16 cellular contexts compared by ENCODE assay signal in genomic region chr1:205448540-205449253, GRCh38. TPM values are rescaled to one million over a fixed set of nuclear protein-coding genes. Genes with fewer than 3 reads are reported as not detected.
A peak's percentile ranks its signal among the peaks of the same experiment; 100 is the strongest.
DNase-seq lines count a peak whose midpoint lies in the region; ATAC-seq and TF ChIP-seq lines count a peak whose summit lies in the region.
"Had no signal": no experiment of that assay in that cellular context is flagged by ENCODE, and none has a peak within 500 bp of the region (broad histone marks: within the 10 kb centered on the region; RNA-seq: fewer than 3 reads in every experiment).

No MANE protein-coding gene starts in this region.

- H3K4me3 Mint-ChIP-seq in GM23338 (peak overlapping the region; percentile 80), WTC11 (peak overlapping the region; percentile 74), neural progenitor cell (peak overlapping the region; percentile 89)
- H3K4me3 Mint-ChIP-seq in naive thymus-derived CD8-positive, alpha-beta T cell = no peak overlapping the region
- no peak overlapping the region for H3K4me3 Mint-ChIP-seq in effector memory CD8-positive, alpha-beta T cell
- H3K4me3 Mint-ChIP-seq: activated naive CD8-positive, alpha-beta T cell had no signal

- ATAC-seq in GM23338 (peak; percentile 22), WTC11 (peak; percentile 12), foreskin keratinocyte (no peak), SK-N-SH treated with all-trans-retinoic acid at 6 μM for 48 hours (no peak)
- no peak for ATAC-seq in naive thymus-derived CD8-positive, alpha-beta T cell
- ATAC-seq in effector memory CD8-positive, alpha-beta T cell (replicated peaks) = no peak
- ATAC-seq: right cardiac atrium had no signal

- peaks cover 81% of the 10 kb centered on the region for H3K4me1 ChIP-seq in GM23338 (ENCODE audit: insufficient read depth)
- H3K4me1 ChIP-seq in foreskin keratinocyte = peaks cover 39% of the 10 kb centered on the region
- peaks cover 92% of the 10 kb centered on the region for H3K4me1 ChIP-seq in neural progenitor cell

- peak overlapping the region; percentile 73 for H3K4me2 ChIP-seq in GM23338
- H3K4me2 ChIP-seq in neural progenitor cell = peak overlapping the region; percentile 72

- H3F3A ChIP-seq in GM23338 (replicated peaks; ENCODE audit: low read depth) = peaks cover 44% of the 10 kb centered on the region
- H3F3A ChIP-seq in neural progenitor cell (ENCODE audit: low read depth) = peaks cover 97% of the 10 kb centered on the region

- no peak for TF ChIP-seq CTCF in GM23338 (conservative IDR thresholded peaks at IDR 0.05; ENCODE audit: low read depth in 2 of 2)
- no peak for TF ChIP-seq CTCF in WTC11 (IDR thresholded peaks at IDR 0.05)
- no peak for TF ChIP-seq CTCF in foreskin keratinocyte (conservative IDR thresholded peaks at IDR 0.05)
- no peak for TF ChIP-seq CTCF in neural progenitor cell (IDR thresholded peaks at IDR 0.05)

- H3K9me2 ChIP-seq in GM23338 (ENCODE audit: insufficient read depth) = no peaks in the 10 kb centered on the region

- no peak overlapping the region for H3K27ac ChIP-seq in GM23338 (ENCODE audit: low read depth)
- peak overlapping the region; percentile 94 for H3K27ac ChIP-seq in foreskin keratinocyte
- peak overlapping the region; percentile 87 for H3K27ac ChIP-seq in neural progenitor cell
- H3K27ac ChIP-seq: coronary artery had no signal

- CTCF ChIA-PET in WTC11 (lab: Charles Lee) = interaction anchor here (0.7 to 12.4 kb wide), 17 partner anchors 7 to 326 kb away, joined by 3 to 205 read pairs (median 4); partner anchors contain the start of gene BLACAT1

- H3K27ac Mint-ChIP-seq in GM23338 (peak overlapping the region; percentile 70), WTC11 (peak overlapping the region; percentile 88), neural progenitor cell (peak overlapping the region; percentile 96)
- H3K27ac Mint-ChIP-seq in naive thymus-derived CD8-positive, alpha-beta T cell = peak overlapping the region in 1 of 10 donors; percentile 40
- peak overlapping the region in 1 of 2 donors; percentile 28 for H3K27ac Mint-ChIP-seq in effector memory CD8-positive, alpha-beta T cell
- H3K27ac Mint-ChIP-seq: activated naive CD8-positive, alpha-beta T cell had no signal

- POLR2A ChIA-PET in WTC11 (lab: Charles Lee) = interaction anchor here (1.1 to 3.1 kb wide), 5 partner anchors 8 to 154 kb away, joined by 3 to 16 read pairs (median 5); partner anchors contain the start of gene BLACAT1
- POLR2A ChIA-PET in naive thymus-derived CD8-positive, alpha-beta T cell (lab: Charles Lee) = no interaction called here

- H3K36me3 ChIP-seq in GM23338 (ENCODE audit: insufficient read depth) (no peaks in the 10 kb centered on the region), neural progenitor cell (no peaks in the 10 kb centered on the region)

- no peaks in the 10 kb centered on the region for H3K9me3 ChIP-seq in neural progenitor cell (ENCODE audit: low read depth)

- no peaks in the 10 kb centered on the region; the same call in 1 of the 2 replicates for H3K79me2 ChIP-seq in GM23338 (replicated peaks; ENCODE audit: insufficient read depth)
- peaks cover 29% of the 10 kb centered on the region for H3K79me2 ChIP-seq in neural progenitor cell (ENCODE audit: low read depth)

- peak overlapping the region; percentile 53 for H3K4me3 ChIP-seq in GM23338
- peak overlapping the region; percentile 37 for H3K4me3 ChIP-seq in neural progenitor cell
- H3K4me3 ChIP-seq: coronary artery had no signal

- H4K20me1 ChIP-seq in GM23338 (replicated peaks; ENCODE audit: insufficient read depth) (peaks cover 7% of the 10 kb centered on the region; the same call in 1 of the 2 replicates), neural progenitor cell (ENCODE audit: low read depth) (peaks cover 75% of the 10 kb centered on the region)

- DNase-seq in GM23338 (ENCODE audit: low spot score) (peak; percentile 96), WTC11 (ENCODE audit: low spot score) (peak; percentile 76), foreskin keratinocyte (no peak), neural progenitor cell (ENCODE audit: low spot score) (peak; percentile 92), T1000 (lab: John Stamatoyannopoulos, UW) (no peak)
- DNase-seq in naive thymus-derived CD8-positive, alpha-beta T cell = no peak
- no peak for DNase-seq in effector memory CD8-positive, alpha-beta T cell
- DNase-seq: midbrain, NCI-H2107, right cardiac atrium had no signal

- H3K4me1 Mint-ChIP-seq in GM23338 = peaks cover 91% of the 10 kb centered on the region
- peaks cover 92% of the 10 kb centered on the region for H3K4me1 Mint-ChIP-seq in WTC11
- peaks cover 98% of the 10 kb centered on the region for H3K4me1 Mint-ChIP-seq in neural progenitor cell
- peaks cover 0 to 2% (median 0%) of the 10 kb centered on the region in 4 donors for H3K4me1 Mint-ChIP-seq in naive thymus-derived CD8-positive, alpha-beta T cell
- H3K4me1 Mint-ChIP-seq in effector memory CD8-positive, alpha-beta T cell (ENCODE audit: low read depth in 2 of 2) = peaks cover 6 to 9% of the 10 kb centered on the region in 2 donors

- peaks cover 35% of the 10 kb centered on the region for H3K27me3 Mint-ChIP-seq in GM23338 (ENCODE audit: insufficient read depth, low read depth, poor library complexity)
- H3K27me3 Mint-ChIP-seq in WTC11 (ENCODE audit: low read depth) = peaks cover 13% of the 10 kb centered on the region
- H3K27me3 Mint-ChIP-seq in neural progenitor cell (ENCODE audit: insufficient read depth, low read depth) = peaks cover 9% of the 10 kb centered on the region
- peaks cover 15 to 36% (median 29%) of the 10 kb centered on the region in 5 donors for H3K27me3 Mint-ChIP-seq in naive thymus-derived CD8-positive, alpha-beta T cell
- H3K27me3 Mint-ChIP-seq in effector memory CD8-positive, alpha-beta T cell = peaks cover 33% of the 10 kb centered on the region in 2 donors

- no peak overlapping the region for H3K9ac ChIP-seq in neural progenitor cell

- H3K27me3 ChIP-seq in GM23338 (ENCODE audit: insufficient read depth) (peaks cover 34% of the 10 kb centered on the region), foreskin keratinocyte (no peaks in the 10 kb centered on the region), neural progenitor cell (no peaks in the 10 kb centered on the region)

- peaks cover 31% of the 10 kb centered on the region for H3K36me3 Mint-ChIP-seq in GM23338 (ENCODE audit: low read depth)
- H3K36me3 Mint-ChIP-seq in WTC11 = no peaks in the 10 kb centered on the region
- peaks cover 2% of the 10 kb centered on the region for H3K36me3 Mint-ChIP-seq in neural progenitor cell
- H3K36me3 Mint-ChIP-seq in naive thymus-derived CD8-positive, alpha-beta T cell = no peaks in the 10 kb centered on the region
- H3K36me3 Mint-ChIP-seq in effector memory CD8-positive, alpha-beta T cell (ENCODE audit: insufficient read depth) = no peaks in the 10 kb centered on the region
- H3K36me3 Mint-ChIP-seq: activated naive CD8-positive, alpha-beta T cell had no signal

- H3K9me3 Mint-ChIP-seq in GM23338 (no peaks in the 10 kb centered on the region; the same call in 2 of the 3 replicates), WTC11 (no peaks in the 10 kb centered on the region), neural progenitor cell (no peaks in the 10 kb centered on the region)
- no peaks in the 10 kb centered on the region for H3K9me3 Mint-ChIP-seq in naive thymus-derived CD8-positive, alpha-beta T cell
- H3K9me3 Mint-ChIP-seq in effector memory CD8-positive, alpha-beta T cell = no peaks in the 10 kb centered on the region

- H2AFZ ChIP-seq in GM23338 (no peak overlapping the region), neural progenitor cell (replicated peaks) (no peak overlapping the region)

TF ChIP-seq in GM23338, 12 proteins besides CTCF, POLR2A, EP300 and RAD21 (continues in another document):
- TF ChIP-seq ZNF331 (CRISPR knock-in tag; IDR thresholded peaks at IDR 0.05; ENCODE audit: low read depth) = no peak

TF ChIP-seq in SK-N-SH treated with all-trans-retinoic acid at 6 μM for 48 hours, 23 proteins besides CTCF, POLR2A, EP300 and RAD21:
- no peak for TF ChIP-seq ARNTL (CRISPR knock-in tag; IDR thresholded peaks at IDR 0.05; ENCODE audit: borderline replicate concordance, low read depth)
- TF ChIP-seq GLIS3 (CRISPR knock-in tag; IDR thresholded peaks at IDR 0.05) = no peak
- TF ChIP-seq ZNF70 (CRISPR knock-in tag; IDR thresholded peaks at IDR 0.05) = no peak

RNA-seq across cellular contexts. Expression of gene BLACAT1, which starts 7.1 kb away (rescaled TPM):
- total RNA-seq in GM23338 (2014; rRNA removed; shearing (Covaris generic)) = 5.6 and 6.2 TPM in 2 replicates
- polyA plus RNA-seq in GM23338 (2016; fragmentation: Nextera tagmentation; extraction: Ambion mirVana) (1.5 and 1.6 TPM in 2 replicates), foreskin keratinocyte (0.82 and 1.0 TPM in 2 replicates)
- total RNA-seq in WTC11 (2021) (5.2 to 9.8 TPM (median 5.3 TPM) in 3 replicates), foreskin keratinocyte (1.7 and 2.4 TPM in 2 replicates), neural progenitor cell (ENCODE audit: low replicate concordance) (13.9 and 25.7 TPM in 2 replicates)
- total RNA-seq in naive thymus-derived CD8-positive, alpha-beta T cell = under 1 TPM; 0.11 to 0.31 TPM
- polyA plus RNA-seq in naive thymus-derived CD8-positive, alpha-beta T cell = not detected
- total RNA-seq: glomerular endothelial cell had no signal

RNA-seq across cellular contexts. Expression of gene LEMD1, which starts 26.8 kb away (rescaled TPM):
- total RNA-seq in GM23338 (2014; rRNA removed; shearing (Covaris generic)) = 10.7 and 14.7 TPM in 2 replicates
- polyA plus RNA-seq in GM23338 (2016; fragmentation: Nextera tagmentation; extraction: Ambion mirVana) = 3.7 and 4.7 TPM in 2 replicates
- 14.7 to 26.3 TPM (median 15.3 TPM) in 3 replicates for total RNA-seq in WTC11 (2021)
- 1.8 and 2.8 TPM in 2 replicates for total RNA-seq in foreskin keratinocyte
- 0.68 and 0.69 TPM in 2 replicates for polyA plus RNA-seq in foreskin keratinocyte
- total RNA-seq in neural progenitor cell (ENCODE audit: low replicate concordance) = 15.0 and 79.0 TPM in 2 replicates
- not detected for total RNA-seq in naive thymus-derived CD8-positive, alpha-beta T cell
- polyA plus RNA-seq in naive thymus-derived CD8-positive, alpha-beta T cell = not detected
- total RNA-seq: glomerular endothelial cell; M059J; right cardiac atrium; T-helper 2 cell treated with Interferon-gamma antibody and Interleukin-4, amounts not matched to agents 100 ng/mL and 5 ng/mL, for 36 hours had no signal
- polyA plus RNA-seq: right cardiac atrium had no signal

RNA-seq across cellular contexts. Expression of gene CDK18, which starts 55.8 kb away (rescaled TPM):
- 34.3 and 46.5 TPM in 2 replicates for total RNA-seq in GM23338 (2014; rRNA removed; shearing (Covaris generic))
- polyA plus RNA-seq in GM23338 (2016; fragmentation: Nextera tagmentation; extraction: Ambion mirVana) (17.3 and 21.1 TPM in 2 replicates), foreskin keratinocyte (13.4 and 13.7 TPM in 2 replicates)
- total RNA-seq in WTC11 (2021) (62.1 to 71.9 TPM (median 64.7 TPM) in 3 replicates), foreskin keratinocyte (13.5 and 14.2 TPM in 2 replicates), neural progenitor cell (ENCODE audit: low replicate concordance) (14.1 and 25.5 TPM in 2 replicates)
- 1 to 10 TPM; 5.7 to 6.1 TPM for total RNA-seq in naive thymus-derived CD8-positive, alpha-beta T cell
- polyA plus RNA-seq in naive thymus-derived CD8-positive, alpha-beta T cell = 1 to 10 TPM in 2 of 3 donors, under 1 TPM in 1; 0.32 to 1.3 (median 1.1) TPM

Comparison
In these comparisons a context has a peak if more than half of its experiments do, and no peak if none do; other contexts are left out.
1. ATAC-seq: peak in GM23338 (single experiment) and WTC11 (single experiment); none in foreskin keratinocyte (single experiment), naive thymus-derived CD8-positive, alpha-beta T cell (0 of 2), effector memory CD8-positive, alpha-beta T cell (single experiment) and SK-N-SH treated with all-trans-retinoic acid at 6 μM for 48 hours (single experiment).
2. DNase-seq: peak in GM23338 (single experiment), WTC11 (single experiment) and neural progenitor cell (single experiment); none in foreskin keratinocyte (0 of 2), naive thymus-derived CD8-positive, alpha-beta T cell (0 of 10), T1000 (single experiment) and effector memory CD8-positive, alpha-beta T cell (0 of 3).
3. H3K4me3 Mint-ChIP-seq: peak in GM23338 (single experiment), WTC11 (single experiment) and neural progenitor cell (single experiment); none in naive thymus-derived CD8-positive, alpha-beta T cell (0 of 10) and effector memory CD8-positive, alpha-beta T cell (0 of 2).